Comparison of ENCODE assay signal across 8 cellular contexts in the genomic region with DNA sequence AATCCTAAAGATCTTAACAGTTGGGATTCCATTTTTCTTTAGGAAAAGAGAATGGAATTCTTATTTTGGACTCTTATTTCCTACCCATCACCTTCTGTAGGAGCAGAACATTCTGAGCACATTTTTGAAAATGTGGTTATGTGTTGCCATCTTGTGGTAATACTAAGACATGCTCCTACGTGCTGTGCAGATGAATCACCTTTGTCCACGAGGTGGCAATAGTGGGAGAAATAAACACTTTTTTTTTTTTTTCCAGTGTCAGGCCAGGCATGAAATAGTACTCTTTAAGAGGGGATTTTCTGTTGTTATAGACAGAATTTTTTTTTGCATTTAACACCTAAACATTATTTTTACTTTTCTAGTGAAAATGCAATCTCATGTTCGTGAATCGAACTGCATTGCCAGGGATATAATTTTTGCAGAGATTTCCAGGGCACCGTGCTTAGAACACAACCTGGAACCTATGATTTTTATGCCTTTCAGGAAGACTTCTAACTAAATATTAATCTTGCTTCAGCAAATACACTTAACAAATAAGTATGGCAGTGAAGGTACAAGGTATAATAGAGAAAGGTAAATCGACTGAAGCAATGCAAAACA.
DNase-seq lines count a peak whose midpoint lies in the region; ATAC-seq, FAIRE-seq and TF ChIP-seq lines count a peak whose summit lies in the region.

No MANE protein-coding gene starts in this region.

- H3K9me3 Mint-ChIP-seq in nephron: no peaks in the 10 kb centered on the region

- no peaks in the 10 kb centered on the region for H3K4me1 Mint-ChIP-seq in nephron

- H4K20me1 ChIP-seq in DOHH2 (ENCODE audit: control insufficient read depth, insufficient read depth, low read depth, low read length): no peaks in the 10 kb centered on the region

- DNase-seq in HTR-8/SVneo (ENCODE audit: insufficient read length, low spot score): peak; percentile 51
- DNase-seq in NOMO-1 treated with DMSO at 0.1 percent for 48 hours (lab: John Stamatoyannopoulos, UW; ENCODE audit: unreplicated experiment): peak; percentile 64
- peak; percentile 54 for DNase-seq in activated CD8-positive, alpha-beta memory T cell treated with anti-CD3 and anti-CD28 coated beads, Interleukin-2, amount 50 U/mL, for 4 hours
- DNase-seq in esophagus squamous epithelium (lab: John Stamatoyannopoulos, UW): peak; percentile 8
- DNase-seq in testis: peak; percentile 86

- 40 to 46% methylated on average over 6 of the region's 6 CpGs for WGBS in esophagus squamous epithelium, 2 donors
- 41 to 48% methylated on average over 6 of the region's 6 CpGs for WGBS in testis, 2 donors

- H3K27ac ChIP-seq in DOHH2 (ENCODE audit: low read depth, low read length) (no peak overlapping the region), esophagus squamous epithelium (no peak overlapping the region), testis (no peak overlapping the region)

- H3K36me3 ChIP-seq in DOHH2 (ENCODE audit: control insufficient read depth, low read length) (no peaks in the 10 kb centered on the region), esophagus squamous epithelium (no peaks in the 10 kb centered on the region), testis (ENCODE audit: low read depth, missing control alignments) (no peaks in the 10 kb centered on the region)

- H3K27me3 ChIP-seq in DOHH2 (ENCODE audit: control insufficient read depth, low read length): peaks cover 5% of the 10 kb centered on the region; the same call in 1 of the 2 replicates
- no peaks in the 10 kb centered on the region for H3K27me3 ChIP-seq in esophagus squamous epithelium
- no peaks in the 10 kb centered on the region for H3K27me3 ChIP-seq in testis

- H3K9me2 ChIP-seq in DOHH2 (replicated peaks; ENCODE audit: control insufficient read depth, low read length): no peaks in the 10 kb centered on the region

- H3K36me3 Mint-ChIP-seq in nephron (ENCODE audit: low read depth): no peaks in the 10 kb centered on the region

- peak; percentile 82 for FAIRE-seq in HTR-8/SVneo (lab: Jason Lieb, UNC)

- H3K9me3 ChIP-seq in DOHH2 (ENCODE audit: control insufficient read depth, insufficient read depth, low read length): no peaks in the 10 kb centered on the region
- H3K9me3 ChIP-seq in esophagus squamous epithelium: no peaks in the 10 kb centered on the region
- H3K9me3 ChIP-seq in testis: no peaks in the 10 kb centered on the region

- H3K4me3 ChIP-seq in DOHH2 (ENCODE audit: low read length) (no peak overlapping the region), esophagus squamous epithelium (no peak overlapping the region), testis (no peak overlapping the region)

- H3K4me1 ChIP-seq in DOHH2 (ENCODE audit: control insufficient read depth, low read length): no peaks in the 10 kb centered on the region
- H3K4me1 ChIP-seq in esophagus squamous epithelium: peaks cover 0 to under 1% (median 0%) of the 10 kb centered on the region in 3 donors
- H3K4me1 ChIP-seq in testis: no peaks in the 10 kb centered on the region

- H3K79me2 ChIP-seq in DOHH2 (ENCODE audit: control insufficient read depth, low read length): no peaks in the 10 kb centered on the region

- no peak overlapping the region for H3K27ac Mint-ChIP-seq in nephron

- ATAC-seq in GM21528 (IDR thresholded peaks at IDR 0.05; ENCODE audit: low FRiP score, unreplicated experiment): peak; percentile 96

- TF ChIP-seq CTCF in DOHH2 (IDR thresholded peaks at IDR 0.05; ENCODE audit: low read depth, low read length, poor library complexity, severe bottlenecking) (peak; percentile 99), esophagus squamous epithelium (IDR thresholded peaks at IDR 0.05) (peak; percentile 79 to 92 (median 86)), nephron (IDR thresholded peaks at IDR 0.05; ENCODE audit: unreplicated experiment in 3 of 3) (peak; percentile 95 to 100 (median 98)), testis (IDR thresholded peaks at IDR 0.05) (peak; percentile 93 to 96 (median 94))

- intact Hi-C loops in esophagus squamous epithelium (cut with DNase I) (no loop called here), testis (cut with DNase I; ENCODE audit: low total_unique reads) (no loop called here)

- TF ChIP-seq POLR2A in esophagus squamous epithelium (IDR thresholded peaks at IDR 0.05): no peak
- TF ChIP-seq POLR2A in testis (IDR thresholded peaks at IDR 0.05): no peak

- no peak overlapping the region for H3K4me2 ChIP-seq in DOHH2 (ENCODE audit: low read length)

- H3F3A ChIP-seq in DOHH2 (ENCODE audit: control insufficient read depth, insufficient read depth): no peaks in the 10 kb centered on the region

- H3K27me3 Mint-ChIP-seq in nephron (ENCODE audit: low read depth): no peaks in the 10 kb centered on the region

- no peak overlapping the region for H3K4me3 Mint-ChIP-seq in nephron

Comparison
In these comparisons a context has a peak if more than half of its experiments do, and no peak if none do; other contexts are left out.
1. DNase-seq: peak in every context shown above with its lines; median percentile 86 in testis; 64 in NOMO-1 treated with DMSO at 0.1 percent for 48 hours; 54 in activated CD8-positive, alpha-beta memory T cell treated with anti-CD3 and anti-CD28 coated beads, Interleukin-2, amount 50 U/mL, for 4 hours; 51 in HTR-8/SVneo; 8 in esophagus squamous epithelium.